1 cellular context compared by ENCODE assay signal in the genomic region with DNA sequence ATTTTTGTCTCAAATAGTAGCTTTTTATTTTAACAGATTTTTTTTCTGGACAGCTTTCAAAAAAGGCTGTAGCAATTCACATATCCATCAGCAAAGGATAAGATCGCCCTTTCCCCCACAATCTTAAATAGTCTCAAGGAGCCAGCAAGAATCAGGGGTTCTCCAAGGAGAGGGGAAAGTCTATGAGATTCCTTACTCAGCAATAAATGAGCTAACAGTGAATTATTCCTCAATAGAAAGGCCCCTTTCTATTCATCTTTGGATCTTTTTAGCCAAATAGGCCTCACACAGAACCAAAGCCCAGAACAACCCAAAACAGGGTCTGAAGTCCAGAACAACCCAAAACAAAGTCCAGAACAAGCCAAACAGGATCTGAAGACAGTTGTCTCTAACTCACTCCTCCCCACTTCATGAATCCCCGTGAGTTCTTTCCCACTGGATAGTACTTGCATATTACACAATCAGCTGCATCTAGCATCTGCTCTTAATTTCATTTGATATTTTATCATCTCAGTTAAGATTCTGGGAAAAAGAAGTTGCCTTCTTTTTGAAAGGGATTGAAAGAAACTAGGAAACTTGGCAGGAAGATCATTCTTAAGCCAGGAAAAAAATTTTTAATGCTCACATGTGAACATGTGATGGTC.
TF ChIP-seq lines count a peak whose summit lies in the region.

No MANE protein-coding gene starts in this region.

TF ChIP-seq in K562, 482 proteins besides CTCF, POLR2A, EP300 and RAD21:
- TF ChIP-seq ZNF507 (tag; conservative IDR thresholded peaks at IDR 0.05) (no peak), MAFK (IDR thresholded peaks at IDR 0.05; ENCODE audit: low read length) (peak; percentile 76), JUND (IDR thresholded peaks at IDR 0.05; ENCODE audit: borderline replicate concordance, low read depth, low read length) (no peak), JUND (tag; IDR thresholded peaks at IDR 0.05; ENCODE audit: borderline replicate concordance, low read depth, low read length) (no peak), CTBP1 (IDR thresholded peaks at IDR 0.05; ENCODE audit: borderline replicate concordance) (no peak), CEBPB (tag; IDR thresholded peaks at IDR 0.05) (0 out of 2 replicates have a peak, but pooled peaks have one; percentile 35), FIP1L1 (IDR thresholded peaks at IDR 0.05; ENCODE audit: low read depth, low read length, poor library complexity, severe bottlenecking) (no peak), C11orf30 (IDR thresholded peaks at IDR 0.05; ENCODE audit: low read depth) (peak; percentile 87), RBM25 (IDR thresholded peaks at IDR 0.05; ENCODE audit: low read depth, low read length, severe bottlenecking) (no peak), MAFF (IDR thresholded peaks at IDR 0.05; ENCODE audit: low read length) (peak; percentile 82), NFYB (IDR thresholded peaks at IDR 0.05; ENCODE audit: extremely low read depth, insufficient read length) (no peak), MAFG (tag; conservative IDR thresholded peaks at IDR 0.05) (peak; percentile 83), ZFP36 (IDR thresholded peaks at IDR 0.05; ENCODE audit: low read depth, low read length, partially characterized antibody) (no peak), PHF8 (IDR thresholded peaks at IDR 0.05; ENCODE audit: borderline replicate concordance, low read length) (no peak), ZNF316 (IDR thresholded peaks at IDR 0.05) (peak; percentile 87), ZEB2 (IDR thresholded peaks at IDR 0.05) (no peak), HLTF (IDR thresholded peaks at IDR 0.05) (no peak), MTA2 (IDR thresholded peaks at IDR 0.05; ENCODE audit: low read depth) (no peak), CHD4 (IDR thresholded peaks at IDR 0.05; ENCODE audit: insufficient read depth, insufficient replicate concordance, low read depth, low read length, poor library complexity, severe bottlenecking) (no peak), ZNF324 (CRISPR knock-in tag; IDR thresholded peaks at IDR 0.05) (no peak), ZNF780A (CRISPR knock-in tag; IDR thresholded peaks at IDR 0.05) (no peak), PTRF (tag; IDR thresholded peaks at IDR 0.05) (no peak)
